ENCODE assay signal across 1 cellular context in the genomic region with DNA sequence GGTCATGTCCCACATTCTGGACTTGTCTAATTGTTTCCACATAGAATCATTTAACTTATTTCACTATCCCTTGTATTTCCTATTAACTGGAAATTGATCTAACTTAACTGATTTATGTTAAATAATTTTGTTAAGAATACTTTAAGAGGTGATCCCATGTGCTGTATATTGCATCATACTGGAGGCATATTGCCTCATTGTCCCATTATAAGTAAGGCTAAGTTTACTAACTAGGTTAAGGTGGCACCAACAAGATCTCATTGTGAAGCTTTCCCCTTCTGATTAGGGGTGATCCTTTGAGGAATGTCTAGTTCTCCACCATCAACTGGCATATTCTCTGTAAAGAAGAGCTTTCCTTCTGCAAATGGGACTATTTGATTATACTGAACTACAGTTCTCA.
TF ChIP-seq lines count a peak whose summit lies in the region.

No MANE protein-coding gene starts in this region.

TF ChIP-seq in K562, 482 proteins besides CTCF, POLR2A, EP300 and RAD21:
- TF ChIP-seq IRF9 (tag; IDR thresholded peaks at IDR 0.05) (peak; percentile 94), SPI1 (IDR thresholded peaks at IDR 0.05; ENCODE audit: borderline replicate concordance, low read depth, low read length) (no peak), HMBOX1 (IDR thresholded peaks at IDR 0.05) (peak; percentile 54; the same call in 1 of the 2 replicates), CEBPG (CRISPR knock-in tag; IDR thresholded peaks at IDR 0.05) (peak; percentile 94), CEBPG (tag; conservative IDR thresholded peaks at IDR 0.05 in 1 of 2, IDR thresholded peaks at IDR 0.05 in 1 of 2) (peak; percentile 99 to 100), TRIM24 (IDR thresholded peaks at IDR 0.05) (peak; percentile 91 to 93), NR2C1 (IDR thresholded peaks at IDR 0.05) (no peak), NR2C1 (tag; IDR thresholded peaks at IDR 0.05) (peak; percentile 28; the same call in 1 of the 2 replicates), SNIP1 (IDR thresholded peaks at IDR 0.05; ENCODE audit: low read depth) (no peak), ZNF121 (CRISPR knock-in tag; conservative IDR thresholded peaks at IDR 0.05) (no peak), CEBPB (tag; IDR thresholded peaks at IDR 0.05) (peak; percentile 97), JUND (IDR thresholded peaks at IDR 0.05; ENCODE audit: borderline replicate concordance, low read depth, low read length) (peak; percentile 75; the same call in 1 of the 2 replicates), JUND (tag; IDR thresholded peaks at IDR 0.05; ENCODE audit: borderline replicate concordance, low read depth, low read length) (peak; percentile 43; the same call in 1 of the 3 replicates), ZNF592 (IDR thresholded peaks at IDR 0.05) (0 out of 2 replicates have a peak, but pooled peaks have one; percentile 31), ZNF134 (CRISPR knock-in tag; conservative IDR thresholded peaks at IDR 0.05) (no peak), SMARCB1 (IDR thresholded peaks at IDR 0.05; ENCODE audit: insufficient read length, low read depth) (no peak), EP400 (IDR thresholded peaks at IDR 0.05) (peak; percentile 55), KHSRP (IDR thresholded peaks at IDR 0.05) (no peak), CAMTA2 (CRISPR knock-in tag; conservative IDR thresholded peaks at IDR 0.05) (no peak), MYC (IDR thresholded peaks at IDR 0.05; ENCODE audit: low read depth, low read length) (peak; percentile 75), MYC (CRISPR knock-in tag; IDR thresholded peaks at IDR 0.05; ENCODE audit: borderline replicate concordance, low read depth) (no peak), ELF4 (CRISPR knock-in tag; IDR thresholded peaks at IDR 0.05) (no peak), ATF7 (IDR thresholded peaks at IDR 0.05) (peak; percentile 79)
- TF ChIP-seq, protein P1, sequence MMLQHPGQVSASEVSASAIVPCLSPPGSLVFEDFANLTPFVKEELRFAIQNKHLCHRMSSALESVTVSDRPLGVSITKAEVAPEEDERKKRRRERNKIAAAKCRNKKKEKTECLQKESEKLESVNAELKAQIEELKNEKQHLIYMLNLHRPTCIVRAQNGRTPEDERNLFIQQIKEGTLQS (IDR thresholded peaks at IDR 0.05): peak; percentile 95
- TF ChIP-seq, protein P1 (CRISPR knock-in tag; conservative IDR thresholded peaks at IDR 0.05): no peak
- TF ChIP-seq, protein P2, sequence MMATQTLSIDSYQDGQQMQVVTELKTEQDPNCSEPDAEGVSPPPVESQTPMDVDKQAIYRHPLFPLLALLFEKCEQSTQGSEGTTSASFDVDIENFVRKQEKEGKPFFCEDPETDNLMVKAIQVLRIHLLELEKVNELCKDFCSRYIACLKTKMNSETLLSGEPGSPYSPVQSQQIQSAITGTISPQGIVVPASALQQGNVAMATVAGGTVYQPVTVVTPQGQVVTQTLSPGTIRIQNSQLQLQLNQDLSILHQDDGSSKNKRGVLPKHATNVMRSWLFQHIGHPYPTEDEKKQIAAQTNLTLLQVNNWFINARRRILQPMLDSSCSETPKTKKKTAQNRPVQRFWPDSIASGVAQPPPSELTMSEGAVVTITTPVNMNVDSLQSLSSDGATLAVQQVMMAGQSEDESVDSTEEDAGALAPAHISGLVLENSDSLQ (IDR thresholded peaks at IDR 0.05): no peak
- TF ChIP-seq, protein P3, sequence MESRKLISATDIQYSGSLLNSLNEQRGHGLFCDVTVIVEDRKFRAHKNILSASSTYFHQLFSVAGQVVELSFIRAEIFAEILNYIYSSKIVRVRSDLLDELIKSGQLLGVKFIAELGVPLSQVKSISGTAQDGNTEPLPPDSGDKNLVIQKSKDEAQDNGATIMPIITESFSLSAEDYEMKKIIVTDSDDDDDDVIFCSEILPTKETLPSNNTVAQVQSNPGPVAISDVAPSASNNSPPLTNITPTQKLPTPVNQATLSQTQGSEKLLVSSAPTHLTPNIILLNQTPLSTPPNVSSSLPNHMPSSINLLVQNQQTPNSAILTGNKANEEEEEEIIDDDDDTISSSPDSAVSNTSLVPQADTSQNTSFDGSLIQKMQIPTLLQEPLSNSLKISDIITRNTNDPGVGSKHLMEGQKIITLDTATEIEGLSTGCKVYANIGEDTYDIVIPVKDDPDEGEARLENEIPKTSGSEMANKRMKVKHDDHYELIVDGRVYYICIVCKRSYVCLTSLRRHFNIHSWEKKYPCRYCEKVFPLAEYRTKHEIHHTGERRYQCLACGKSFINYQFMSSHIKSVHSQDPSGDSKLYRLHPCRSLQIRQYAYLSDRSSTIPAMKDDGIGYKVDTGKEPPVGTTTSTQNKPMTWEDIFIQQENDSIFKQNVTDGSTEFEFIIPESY (CRISPR knock-in tag; IDR thresholded peaks at IDR 0.05): no peak
